In genomic region chr15:94265009-94265408, GRCh38 we compare ENCODE assay signal across 22 cellular contexts. TPM values are rescaled to one million over a fixed set of nuclear protein-coding genes. Genes with fewer than 3 reads are reported as not detected.
DNase-seq lines count a peak whose midpoint lies in the region; ATAC-seq and TF ChIP-seq lines count a peak whose summit lies in the region.
"Had no signal": no experiment of that assay in that cellular context is flagged by ENCODE, and none has a peak within 500 bp of the region (broad histone marks: within the 10 kb centered on the region; RNA-seq: fewer than 3 reads in every experiment).

No MANE protein-coding gene starts in this region.

- intact Hi-C loops in PC-3 (cut with micrococcal nuclease): no loop called here
- intact Hi-C loops in mucosa of descending colon (cut with DNase I, micrococcal nuclease): no loop called here

- no peaks in the 10 kb centered on the region for H4K20me1 ChIP-seq in PC-3 (ENCODE audit: low read length)

- no peaks in the 10 kb centered on the region for H3K27me3 ChIP-seq in PC-3 (ENCODE audit: low read length)
- H3K27me3 ChIP-seq: SJCRH30 had no signal

- H3K4me3 ChIP-seq in PC-3 (ENCODE audit: low read length) (no peak overlapping the region), epithelial cell of esophagus (ENCODE audit: low read length) (no peak overlapping the region), mucosa of descending colon (no peak overlapping the region)
- H3K4me3 ChIP-seq: left ventricle myocardium inferior, SJCRH30 had no signal

- peak overlapping the region; percentile 10; the same call in 1 of the 2 replicates for H3K4me2 ChIP-seq in PC-3 (ENCODE audit: low read length)

- no peak overlapping the region for H3K9ac ChIP-seq in PC-3 (ENCODE audit: low read length)

- no TSS peak for BruUV-seq in PC-3 (replicated peaks; lab: Mats Ljungman, UMichigan)

- no peaks in the 10 kb centered on the region for H3K79me2 ChIP-seq in PC-3 (ENCODE audit: low read length)

- CTCF ChIA-PET in PC-3 (lab: Charles Lee): no interaction called here

- POLR2A ChIA-PET in PC-3 (lab: Charles Lee; ENCODE audit: unreplicated experiment): no interaction called here

- H3K36me3 ChIP-seq in PC-3 (ENCODE audit: low read depth, low read length) (no peaks in the 10 kb centered on the region), mucosa of descending colon (ENCODE audit: low read depth) (no peaks in the 10 kb centered on the region)
- H3K36me3 ChIP-seq: left ventricle myocardium inferior, SJCRH30, WERI-Rb-1 had no signal

- ATAC-seq in PC-3 (no peak), mucosa of descending colon (peak; percentile 28), HG02571 (IDR thresholded peaks at IDR 0.05; ENCODE audit: unreplicated experiment) (no peak), GM18505 (IDR thresholded peaks at IDR 0.05; ENCODE audit: unreplicated experiment) (no peak)
- ATAC-seq: CD8-positive, alpha-beta T cell had no signal

- no peak overlapping the region for H2AFZ ChIP-seq in PC-3 (ENCODE audit: low read length)

- H3K9me2 ChIP-seq in PC-3 (replicated peaks; ENCODE audit: low read length): no peaks in the 10 kb centered on the region

- no peaks in the 10 kb centered on the region for H3F3A ChIP-seq in PC-3 (ENCODE audit: low read length, unreplicated experiment)

- H3K9me3 ChIP-seq in PC-3 (ENCODE audit: low read length) (no peaks in the 10 kb centered on the region), mucosa of descending colon (no peaks in the 10 kb centered on the region)
- H3K9me3 ChIP-seq: left ventricle myocardium inferior, SJCRH30 had no signal

- no peak for TF ChIP-seq POLR2A in GM18505 (IDR thresholded peaks at IDR 0.05; ENCODE audit: borderline replicate concordance, extremely low read depth, insufficient read depth, insufficient read length)

- H3K4me1 ChIP-seq in PC-3 (ENCODE audit: insufficient read depth, low read length) (peaks cover 33% of the 10 kb centered on the region), mucosa of descending colon (ENCODE audit: low read depth) (no peaks in the 10 kb centered on the region)
- H3K4me1 ChIP-seq: left ventricle myocardium inferior, SJCRH30 had no signal

- peak overlapping the region; percentile 37 for H3K27ac ChIP-seq in PC-3 (ENCODE audit: low read length)
- H3K27ac ChIP-seq: left ventricle myocardium inferior, SJCRH30, WERI-Rb-1 had no signal

- DNase-seq in HT1080 (ENCODE audit: low read depth) (peak; percentile 19), PC-3 (peak; percentile 62), epithelial cell of esophagus (ENCODE audit: low read depth) (peak; percentile 87), mucosa of descending colon (no peak), NCI-H345 treated with DMSO at 0.1 percent for 48 hours (lab: John Stamatoyannopoulos, UW; ENCODE audit: unreplicated experiment) (no peak)
- no peak for DNase-seq in activated naive CD4-positive, alpha-beta T cell treated with Interleukin-2 at 50 U/mL for 16 hours
- DNase-seq: activated CD4-positive, alpha-beta memory T cell treated with anti-CD3 and anti-CD28 coated beads for 36 hours; activated gamma-delta T cell treated with Interleukin-2 at 50 U/mL for 16 hours; aorta; CD8-positive, alpha-beta T cell; DMS79; effector CD8-positive, alpha-beta T cell; H7; left ventricle myocardium inferior; NCI-H1436 treated with DMSO at 0.1 percent for 48 hours; NCI-H2171; NCI-H774; nucleus accumbens; SJCRH30; WERI-Rb-1 had no signal

- TF ChIP-seq CTCF in PC-3 (conservative IDR thresholded peaks at IDR 0.05; ENCODE audit: low read depth, low read length) (no peak), epithelial cell of esophagus (IDR thresholded peaks at IDR 0.05; ENCODE audit: insufficient read depth, low read depth, low read length, missing control alignments) (no peak), mucosa of descending colon (IDR thresholded peaks at IDR 0.05) (no peak)

RNA-seq across cellular contexts. Expression of gene MCTP2, which starts 33.6 kb away (rescaled TPM):
- 0.82 and 1.1 TPM in 2 replicates for total RNA-seq in HT1080 (2014; rRNA removed; shearing (Covaris generic))
- 1.8 TPM in 2 replicates for polyA plus RNA-seq in HT1080 (2015; cell fraction: cytosol; rRNA removed)
- 4.8 and 9.9 TPM in 2 replicates for polyA plus RNA-seq in HT1080 (2015; cell fraction: nucleus; rRNA removed)
- 6.2 and 9.8 TPM in 2 replicates for total RNA-seq in PC-3 (2014; rRNA removed)
- 10 to 100 TPM; 41.9 to 89.3 (median 83.7) TPM for total RNA-seq in mucosa of descending colon

Comparison
In these comparisons a context has a peak if more than half of its experiments do, and no peak if none do; other contexts are left out.
1. DNase-seq: peak in HT1080 (single experiment), PC-3 (single experiment) and epithelial cell of esophagus (single experiment); none in mucosa of descending colon (0 of 3), NCI-H345 treated with DMSO at 0.1 percent for 48 hours (single experiment) and activated naive CD4-positive, alpha-beta T cell treated with Interleukin-2 at 50 U/mL for 16 hours (single experiment).